9 cellular contexts compared by ENCODE assay signal in the genomic region with DNA sequence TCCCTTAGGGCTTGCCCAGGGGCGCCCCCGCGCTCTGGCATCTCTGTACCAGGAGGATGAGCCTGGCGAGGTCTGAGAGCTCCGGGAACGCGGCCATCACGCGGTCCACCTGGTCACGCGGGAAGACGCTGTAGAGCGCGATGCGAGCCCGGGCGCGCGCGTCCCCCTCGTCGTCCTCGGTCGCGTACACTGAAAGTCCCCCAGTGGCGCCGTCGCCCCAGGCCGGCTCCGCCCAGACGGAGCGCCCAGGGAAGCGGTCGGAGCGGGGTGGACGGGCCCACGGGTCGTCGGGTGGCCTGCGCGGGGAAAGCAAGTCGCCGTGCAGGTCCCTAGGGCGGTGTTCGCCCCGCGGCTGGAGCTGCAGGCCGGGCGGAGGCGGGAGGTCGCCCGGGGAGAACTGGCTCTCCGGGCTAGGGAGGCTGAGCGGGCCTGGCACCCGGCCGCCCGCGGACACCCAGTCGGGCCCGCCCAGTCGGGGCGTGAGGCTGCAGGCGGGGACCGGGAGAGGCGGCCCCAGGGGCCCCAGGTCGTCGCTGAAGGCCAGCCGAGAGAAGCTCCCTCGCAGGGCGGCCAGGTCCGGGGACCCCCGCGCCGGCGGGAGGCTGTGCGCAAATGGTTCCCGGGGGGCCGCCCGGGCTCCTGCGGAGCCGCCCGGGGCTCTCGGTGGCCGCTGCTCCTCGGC. TPM values are rescaled to one million over a fixed set of nuclear protein-coding genes. Genes with fewer than 3 reads are reported as not detected.
DNase-seq lines count a peak whose midpoint lies in the region; ATAC-seq and TF ChIP-seq lines count a peak whose summit lies in the region.
"Had no signal": no experiment of that assay in that cellular context is flagged by ENCODE, and none has a peak within 500 bp of the region (broad histone marks: within the 10 kb centered on the region; RNA-seq: fewer than 3 reads in every experiment).

No MANE protein-coding gene starts in this region.

- no peaks in the 10 kb centered on the region for H3K27me3 ChIP-seq in right atrium auricular region

- peaks cover 5% of the 10 kb centered on the region for H3K4me1 Mint-ChIP-seq in activated CD8-positive, alpha-beta T cell treated with anti-CD3 and anti-CD28 coated beads, Interleukin-2, amount 10 ng/mL, durations not matched to agents 7 days and 5 days (ENCODE audit: low read depth)
- no peaks in the 10 kb centered on the region for H3K4me1 Mint-ChIP-seq in progenitor cell of endocrine pancreas (ENCODE audit: low read depth)

- H3K36me3 ChIP-seq in right atrium auricular region: no peaks in the 10 kb centered on the region

- TF ChIP-seq CTCF in right atrium auricular region (IDR thresholded peaks at IDR 0.05): no peak
- no peak for TF ChIP-seq CTCF in progenitor cell of endocrine pancreas (IDR thresholded peaks at IDR 0.05; ENCODE audit: unreplicated experiment)

- no peaks in the 10 kb centered on the region for H3K27me3 Mint-ChIP-seq in activated CD8-positive, alpha-beta T cell treated with anti-CD3 and anti-CD28 coated beads, Interleukin-2, amount 10 ng/mL, durations not matched to agents 7 days and 5 days (ENCODE audit: low read depth)
- peaks cover 71% of the 10 kb centered on the region for H3K27me3 Mint-ChIP-seq in progenitor cell of endocrine pancreas

- H3K4me1 ChIP-seq in right atrium auricular region: peaks cover 0 to 50% of the 10 kb centered on the region in 2 donors

- H3K27ac ChIP-seq in right atrium auricular region: peak overlapping the region in 1 of 2 donors; percentile 58

- H3K36me3 Mint-ChIP-seq in activated CD8-positive, alpha-beta T cell treated with anti-CD3 and anti-CD28 coated beads, Interleukin-2, amount 10 ng/mL, durations not matched to agents 7 days and 5 days (ENCODE audit: low read depth): peaks cover 3% of the 10 kb centered on the region
- no peaks in the 10 kb centered on the region for H3K36me3 Mint-ChIP-seq in progenitor cell of endocrine pancreas (ENCODE audit: insufficient read depth)

- POLR2A ChIA-PET in activated CD8-positive, alpha-beta T cell treated with anti-CD3 and anti-CD28 coated beads, Interleukin-2, amount 10 ng/mL, durations not matched to agents 7 days and 5 days (lab: Charles Lee): no interaction called here

- DNase-seq in CD1c-positive myeloid dendritic cell (ENCODE audit: extremely low spot score): peak; percentile 26
- no peak for DNase-seq in activated CD8-positive, alpha-beta T cell treated with anti-CD3 and anti-CD28 coated beads, Interleukin-2, amount 10 ng/mL, durations not matched to agents 7 days and 5 days
- no peak for DNase-seq in right atrium auricular region (ENCODE audit: low spot score)
- DNase-seq in progenitor cell of endocrine pancreas (ENCODE audit: low spot score, unreplicated experiment): no peak
- no peak for DNase-seq in inferior parietal cortex (ENCODE audit: extremely low spot score)
- DNase-seq: Kasumi-1 had no signal

- CTCF ChIA-PET in activated CD8-positive, alpha-beta T cell treated with anti-CD3 and anti-CD28 coated beads, Interleukin-2, amount 10 ng/mL, durations not matched to agents 7 days and 5 days (lab: Charles Lee): interaction anchor here (2.4 kb wide), 1 partner anchor 66 kb away, joined by 7 read pairs; no protein-coding TSS in a partner anchor

- no peak for TF ChIP-seq POLR2A in GM18505 (IDR thresholded peaks at IDR 0.05; ENCODE audit: borderline replicate concordance, extremely low read depth, insufficient read depth, insufficient read length)

- H3K27ac Mint-ChIP-seq in activated CD8-positive, alpha-beta T cell treated with anti-CD3 and anti-CD28 coated beads, Interleukin-2, amount 10 ng/mL, durations not matched to agents 7 days and 5 days: no peak overlapping the region
- H3K27ac Mint-ChIP-seq in progenitor cell of endocrine pancreas: no peak overlapping the region

- H3K4me3 Mint-ChIP-seq in activated CD8-positive, alpha-beta T cell treated with anti-CD3 and anti-CD28 coated beads, Interleukin-2, amount 10 ng/mL, durations not matched to agents 7 days and 5 days: peak overlapping the region; percentile 54
- H3K4me3 Mint-ChIP-seq in progenitor cell of endocrine pancreas (ENCODE audit: low read depth): peak overlapping the region; percentile 66

- peak overlapping the region; percentile 35 to 57 for H3K4me3 ChIP-seq in right atrium auricular region

- ATAC-seq in activated CD8-positive, alpha-beta T cell treated with anti-CD3 and anti-CD28 coated beads, Interleukin-2, amount 10 ng/mL, durations not matched to agents 7 days and 5 days: peak; percentile 37
- ATAC-seq in HG03457 (IDR thresholded peaks at IDR 0.05; ENCODE audit: unreplicated experiment) (no peak), HG03097 (IDR thresholded peaks at IDR 0.05; ENCODE audit: low FRiP score, unreplicated experiment) (no peak), GM18505 (IDR thresholded peaks at IDR 0.05; ENCODE audit: unreplicated experiment) (no peak)

- no peaks in the 10 kb centered on the region for H3K9me3 ChIP-seq in right atrium auricular region

- no peaks in the 10 kb centered on the region for H3K9me3 Mint-ChIP-seq in activated CD8-positive, alpha-beta T cell treated with anti-CD3 and anti-CD28 coated beads, Interleukin-2, amount 10 ng/mL, durations not matched to agents 7 days and 5 days (ENCODE audit: insufficient read depth)
- no peaks in the 10 kb centered on the region for H3K9me3 Mint-ChIP-seq in progenitor cell of endocrine pancreas (ENCODE audit: low read depth)

RNA-seq across cellular contexts. Expression of gene ZC3H12D, which starts 34.0 kb away (rescaled TPM):
- 1 to 10 TPM; 6.0 to 6.1 TPM for total RNA-seq in activated CD8-positive, alpha-beta T cell treated with anti-CD3 and anti-CD28 coated beads, Interleukin-2, amount 10 ng/mL, durations not matched to agents 7 days and 5 days
- total RNA-seq in right atrium auricular region (1 to 10 TPM in 1 of 2 donors, under 1 TPM in 1; 0.30 to 1.3 TPM), progenitor cell of endocrine pancreas (0.48 and 0.71 TPM in 2 replicates)

RNA-seq across cellular contexts. Expression of gene SUMO4, which starts 50.8 kb away (rescaled TPM):
- 10 to 100 TPM; 10.1 TPM for total RNA-seq in activated CD8-positive, alpha-beta T cell treated with anti-CD3 and anti-CD28 coated beads, Interleukin-2, amount 10 ng/mL, durations not matched to agents 7 days and 5 days
- total RNA-seq in right atrium auricular region: 1 to 10 TPM in 1 of 2 donors, under 1 TPM in 1; 0.67 to 1.3 TPM
- 2.7 and 3.6 TPM in 2 replicates for total RNA-seq in progenitor cell of endocrine pancreas
